In genomic region chr9:80550181-80550580, GRCh38 we compare ENCODE assay signal across 33 cellular contexts.
"Had no signal": no experiment of that assay in that cellular context is flagged by ENCODE, and none has a peak within 500 bp of the region (broad histone marks: within the 10 kb centered on the region; RNA-seq: fewer than 3 reads in every experiment).

No MANE protein-coding gene starts in this region.

- H3K27ac ChIP-seq: brain microvascular endothelial cell, esophagus muscularis mucosa, foreskin keratinocyte, gastrocnemius medialis, heart left ventricle had no signal

- H3K36me3 Mint-ChIP-seq: activated CD4-positive, alpha-beta memory T cell treated with anti-CD3 and anti-CD28 coated beads for 36 hours; activated naive CD4-positive, alpha-beta T cell treated with anti-CD3 and anti-CD28 coated beads, Interleukin-2, amount 10 ng/mL, durations not matched to agents 7 days and 5 days; activated naive CD4-positive, alpha-beta T cell treated with anti-CD3 and anti-CD28 coated beads, Interleukin-2, amount 50 U/mL, for 72 hours; activated naive CD8-positive, alpha-beta T cell treated with anti-CD3 and anti-CD28 coated beads, Interleukin-2, amount 10 ng/mL, durations not matched to agents 7 days and 5 days had no signal

- H3K36me3 ChIP-seq: brain microvascular endothelial cell, esophagus muscularis mucosa, gastrocnemius medialis, heart left ventricle had no signal

- H3K27me3 ChIP-seq: brain microvascular endothelial cell, esophagus muscularis mucosa, foreskin keratinocyte, gastrocnemius medialis had no signal

- ATAC-seq: activated CD4-positive, alpha-beta T cell treated with anti-CD3 and anti-CD28 coated beads for 36 hours; activated CD8-positive, alpha-beta T cell treated with anti-CD3 and anti-CD28 coated beads, Interleukin-2, amount 10 ng/mL, durations not matched to agents 7 days and 5 days; activated naive CD4-positive, alpha-beta T cell treated with anti-CD3 and anti-CD28 coated beads, Interleukin-2, amount 50 U/mL, for 72 hours; activated T-cell treated with anti-CD3 and anti-CD28 coated beads, Interleukin-2, amount 50 U/mL, for 72 hours; effector memory CD8-positive, alpha-beta T cell; foreskin keratinocyte; gastrocnemius medialis; heart left ventricle; T-helper 17 cell had no signal

- H3K27ac Mint-ChIP-seq: activated CD4-positive, alpha-beta memory T cell treated with anti-CD3 and anti-CD28 coated beads for 36 hours; activated CD4-positive, alpha-beta T cell treated with anti-CD3 and anti-CD28 coated beads for 36 hours; activated CD4-positive, alpha-beta T cell treated with anti-CD3 and anti-CD28 coated beads, Interleukin-2, amount 10 ng/mL, durations not matched to agents 24 days and 14 days; activated CD8-positive, alpha-beta T cell treated with anti-CD3 and anti-CD28 coated beads, Interleukin-2, amount 10 ng/mL, durations not matched to agents 7 days and 5 days; activated naive CD4-positive, alpha-beta T cell treated with anti-CD3 and anti-CD28 coated beads, Interleukin-2, amount 10 ng/mL, durations not matched to agents 7 days and 5 days; activated naive CD4-positive, alpha-beta T cell treated with anti-CD3 and anti-CD28 coated beads, Interleukin-2, amount 50 U/mL, for 72 hours; activated naive CD8-positive, alpha-beta T cell treated with anti-CD3 and anti-CD28 coated beads, Interleukin-2, amount 10 ng/mL, durations not matched to agents 7 days and 5 days; activated T-cell treated with anti-CD3 and anti-CD28 coated beads, Interleukin-2, amount 50 U/mL, for 24 hours; activated T-cell treated with anti-CD3 and anti-CD28 coated beads, Interleukin-2, amount 50 U/mL, for 72 hours; effector memory CD8-positive, alpha-beta T cell; T-helper 17 cell; T-helper 2 cell treated with Interferon-gamma antibody and Interleukin-4, amounts not matched to agents 5 μg/mL and 100 μg/mL, for 36 hours had no signal

- H3K4me1 Mint-ChIP-seq: activated CD4-positive, alpha-beta T cell treated with anti-CD3 and anti-CD28 coated beads for 36 hours; activated CD4-positive, alpha-beta T cell treated with anti-CD3 and anti-CD28 coated beads, Interleukin-2, amount 10 ng/mL, durations not matched to agents 24 days and 14 days; activated naive CD4-positive, alpha-beta T cell treated with anti-CD3 and anti-CD28 coated beads, Interleukin-2, amount 10 ng/mL, durations not matched to agents 7 days and 5 days; activated naive CD8-positive, alpha-beta T cell treated with anti-CD3 and anti-CD28 coated beads, Interleukin-2, amount 10 ng/mL, durations not matched to agents 7 days and 5 days; central memory CD8-positive, alpha-beta T cell; T-helper 17 cell had no signal

- H3K4me3 Mint-ChIP-seq: activated CD4-positive, alpha-beta memory T cell treated with anti-CD3 and anti-CD28 coated beads for 36 hours; activated CD4-positive, alpha-beta T cell treated with anti-CD3 and anti-CD28 coated beads for 36 hours; activated CD4-positive, alpha-beta T cell treated with anti-CD3 and anti-CD28 coated beads, Interleukin-2, amount 10 ng/mL, durations not matched to agents 24 days and 14 days; activated CD8-positive, alpha-beta T cell treated with anti-CD3 and anti-CD28 coated beads, Interleukin-2, amount 10 ng/mL, durations not matched to agents 7 days and 5 days; activated naive CD4-positive, alpha-beta T cell treated with anti-CD3 and anti-CD28 coated beads, Interleukin-2, amount 10 ng/mL, durations not matched to agents 7 days and 5 days; activated naive CD8-positive, alpha-beta T cell treated with anti-CD3 and anti-CD28 coated beads, Interleukin-2, amount 10 ng/mL, durations not matched to agents 7 days and 5 days; activated T-cell treated with anti-CD3 and anti-CD28 coated beads, Interleukin-2, amount 50 U/mL, for 24 hours; activated T-cell treated with anti-CD3 and anti-CD28 coated beads, Interleukin-2, amount 50 U/mL, for 72 hours; central memory CD8-positive, alpha-beta T cell; effector memory CD8-positive, alpha-beta T cell; T-helper 17 cell; T-helper 2 cell treated with Interferon-gamma antibody and Interleukin-4, amounts not matched to agents 5 μg/mL and 100 μg/mL, for 36 hours had no signal

- H3K9me3 Mint-ChIP-seq: activated CD4-positive, alpha-beta memory T cell treated with anti-CD3 and anti-CD28 coated beads for 36 hours; activated CD4-positive, alpha-beta T cell treated with anti-CD3 and anti-CD28 coated beads, Interleukin-2, amount 10 ng/mL, durations not matched to agents 24 days and 14 days; activated naive CD8-positive, alpha-beta T cell treated with anti-CD3 and anti-CD28 coated beads, Interleukin-2, amount 10 ng/mL, durations not matched to agents 7 days and 5 days; activated T-cell treated with anti-CD3 and anti-CD28 coated beads, Interleukin-2, amount 50 U/mL, for 24 hours had no signal

- H3K4me1 ChIP-seq: foreskin keratinocyte, heart left ventricle had no signal

- DNase-seq: activated CD4-positive, alpha-beta memory T cell treated with anti-CD3 and anti-CD28 coated beads for 36 hours; activated CD4-positive, alpha-beta T cell treated with anti-CD3 and anti-CD28 coated beads for 36 hours; activated CD4-positive, alpha-beta T cell treated with anti-CD3 and anti-CD28 coated beads, Interleukin-2, amount 10 ng/mL, durations not matched to agents 24 days and 14 days; activated CD4-positive, CD25-positive, alpha-beta regulatory T cell; activated CD4-positive, CD25-positive, alpha-beta regulatory T cell treated with anti-CD3 and anti-CD28 coated beads, Interleukin-2, amount 50 U/mL, for 72 hours; activated CD8-positive, alpha-beta memory T cell treated with anti-CD3 and anti-CD28 coated beads, Interleukin-2, amount 50 U/mL, for 48 hours; activated CD8-positive, alpha-beta T cell treated with anti-CD3 and anti-CD28 coated beads, Interleukin-2, amount 10 ng/mL, durations not matched to agents 7 days and 5 days; activated gamma-delta T cell; activated naive CD4-positive, alpha-beta T cell; activated naive CD4-positive, alpha-beta T cell treated with anti-CD3 and anti-CD28 coated beads, Interleukin-2, amount 10 ng/mL, durations not matched to agents 7 days and 5 days; activated naive CD8-positive, alpha-beta T cell treated with anti-CD3 and anti-CD28 coated beads, Interleukin-2, amount 10 ng/mL, durations not matched to agents 7 days and 5 days; activated T-cell treated with anti-CD3 and anti-CD28 coated beads for 4 hours; activated T-cell treated with anti-CD3 and anti-CD28 coated beads, Interleukin-2, amount 50 U/mL, for 24 hours; activated T-cell treated with anti-CD3 and anti-CD28 coated beads, Interleukin-2, amount 50 U/mL, for 72 hours; amniotic stem cell; anterior cingulate cortex; brain microvascular endothelial cell; cortex of kidney; dermis blood vessel endothelial cell; effector CD4-positive, alpha-beta T cell; effector memory CD8-positive, alpha-beta T cell; erythroblast; foreskin keratinocyte; gastrocnemius medialis; glutamatergic neuron; heart left ventricle; T-helper 1 cell; T-helper 17 cell; T1000 had no signal

- H3K27me3 Mint-ChIP-seq: activated CD4-positive, alpha-beta memory T cell treated with anti-CD3 and anti-CD28 coated beads for 36 hours; activated CD4-positive, alpha-beta T cell treated with anti-CD3 and anti-CD28 coated beads for 36 hours; activated CD4-positive, alpha-beta T cell treated with anti-CD3 and anti-CD28 coated beads, Interleukin-2, amount 10 ng/mL, durations not matched to agents 24 days and 14 days; activated naive CD4-positive, alpha-beta T cell treated with anti-CD3 and anti-CD28 coated beads, Interleukin-2, amount 10 ng/mL, durations not matched to agents 7 days and 5 days; activated naive CD8-positive, alpha-beta T cell treated with anti-CD3 and anti-CD28 coated beads, Interleukin-2, amount 10 ng/mL, durations not matched to agents 7 days and 5 days; activated T-cell treated with anti-CD3 and anti-CD28 coated beads, Interleukin-2, amount 50 U/mL, for 24 hours; central memory CD8-positive, alpha-beta T cell; effector memory CD8-positive, alpha-beta T cell; T-helper 17 cell had no signal

- H3K9me3 ChIP-seq: esophagus muscularis mucosa, gastrocnemius medialis, heart left ventricle had no signal

- H3K4me3 ChIP-seq: esophagus muscularis mucosa, gastrocnemius medialis, heart left ventricle had no signal
